In genomic region chr2:10824191-10824590, GRCh38 we compare ENCODE assay signal across 29 cellular contexts.
"Had no signal": no experiment of that assay in that cellular context is flagged by ENCODE, and none has a peak within 500 bp of the region (broad histone marks: within the 10 kb centered on the region; RNA-seq: fewer than 3 reads in every experiment).

No MANE protein-coding gene starts in this region.

- H3K27me3 ChIP-seq: ascending aorta had no signal

- H3K4me1 ChIP-seq: ascending aorta had no signal

- FAIRE-seq: TTC549 had no signal

- ATAC-seq: activated CD8-positive, alpha-beta T cell treated with anti-CD3 and anti-CD28 coated beads for 36 hours; activated naive CD8-positive, alpha-beta T cell treated with anti-CD3 and anti-CD28 coated beads, Interleukin-2, amount 50 U/mL, for 24 hours; activated T-cell treated with anti-CD3 and anti-CD28 coated beads, Interleukin-2, amount 50 U/mL, for 4 hours; activated T-cell treated with anti-CD3 and anti-CD28 coated beads, Interleukin-2, amount 50 U/mL, for 72 hours; activated T-helper 17 cell treated with anti-CD3 and anti-CD28 coated beads, Interleukin-2, amount 50 U/mL, for 72 hours had no signal

- H3K4me3 ChIP-seq: ascending aorta had no signal

- H3K36me3 ChIP-seq: ascending aorta had no signal

- H3K9me3 ChIP-seq: ascending aorta had no signal

- H3K27ac ChIP-seq: ascending aorta, VCaP had no signal

- DNase-seq: activated B cell treated with CpG ODN at 0.5 μM for 24 hours; activated CD4-positive, alpha-beta memory T cell treated with anti-CD3 and anti-CD28 coated beads for 36 hours; activated CD4-positive, alpha-beta T cell treated with anti-CD3 and anti-CD28 coated beads for 4 hours; activated CD4-positive, alpha-beta T cell treated with anti-CD3 and anti-CD28 coated beads, Interleukin-2, amount 10 ng/mL, durations not matched to agents 24 days and 14 days; activated CD4-positive, alpha-beta T cell treated with anti-CD3 and anti-CD28 coated beads, Interleukin-2, amount 50 U/mL, for 1 hour; activated CD4-positive, alpha-beta T cell treated with anti-CD3 and anti-CD28 coated beads, Interleukin-2, amount 50 U/mL, for 4 hours; activated CD4-positive, CD25-positive, alpha-beta regulatory T cell treated with anti-CD3 and anti-CD28 coated beads, Interleukin-2, amount 50 U/mL, for 72 hours; activated CD8-positive, alpha-beta memory T cell treated with anti-CD3 and anti-CD28 coated beads, Interleukin-2, amount 50 U/mL, for 4 hours; activated CD8-positive, alpha-beta T cell treated with anti-CD3 and anti-CD28 coated beads for 36 hours; activated effector memory CD4-positive, alpha-beta T cell treated with anti-CD3 and anti-CD28 coated beads, Interleukin-2, amount 50 U/mL, for 16 hours; activated gamma-delta T cell treated with Interleukin-2 at 50 U/mL for 16 hours; activated naive CD4-positive, alpha-beta T cell; activated naive CD4-positive, alpha-beta T cell treated with anti-CD3 and anti-CD28 coated beads, Interleukin-2, amount 10 ng/mL, durations not matched to agents 7 days and 5 days; activated naive CD8-positive, alpha-beta T cell treated with anti-CD3 and anti-CD28 coated beads, Interleukin-2, amount 10 ng/mL, durations not matched to agents 7 days and 5 days; activated naive CD8-positive, alpha-beta T cell treated with anti-CD3 and anti-CD28 coated beads, Interleukin-2, amount 50 U/mL, for 24 hours; activated T-cell treated with anti-CD3 and anti-CD28 coated beads for 4 hours; activated T-cell treated with anti-CD3 and anti-CD28 coated beads, Interleukin-2, amount 50 U/mL, for 1 hour; activated T-cell treated with anti-CD3 and anti-CD28 coated beads, Interleukin-2, amount 50 U/mL, for 4 hours; activated T-cell treated with anti-CD3 and anti-CD28 coated beads, Interleukin-2, amount 50 U/mL, for 72 hours; amygdala; anterior cingulate cortex; central memory CD4-positive, alpha-beta T cell; T-helper 1 cell; T-helper 2 cell; T-helper 9 cell had no signal
